Comparison of ENCODE assay signal across 1 cellular context in genomic region chr14:101561897-101562490, GRCh38.
TF ChIP-seq lines count a peak whose summit lies in the region.

No MANE protein-coding gene starts in this region.

TF ChIP-seq in GM23338, 12 proteins besides CTCF, POLR2A, EP300 and RAD21:
- no peak for TF ChIP-seq ZNF462 (CRISPR knock-in tag; IDR thresholded peaks at IDR 0.05)
- TF ChIP-seq EZH2phosphoT487 (IDR thresholded peaks at IDR 0.05; ENCODE audit: unreplicated experiment) = no peak
- TF ChIP-seq POLR2AphosphoS5 (IDR thresholded peaks at IDR 0.05; ENCODE audit: low read depth) = no peak
- TF ChIP-seq CREB1 (CRISPR knock-in tag; IDR thresholded peaks at IDR 0.05; ENCODE audit: low read depth) = no peak
- TF ChIP-seq ZNF114 (CRISPR knock-in tag; IDR thresholded peaks at IDR 0.05) = no peak
- TF ChIP-seq EZH2 (IDR thresholded peaks at IDR 0.05; ENCODE audit: low read depth, unreplicated experiment) = peak; percentile 10
TF ChIP-seq in GM23338: peak in this region for 1.
